ENCODE assay signal across 10 cellular contexts in the genomic region with DNA sequence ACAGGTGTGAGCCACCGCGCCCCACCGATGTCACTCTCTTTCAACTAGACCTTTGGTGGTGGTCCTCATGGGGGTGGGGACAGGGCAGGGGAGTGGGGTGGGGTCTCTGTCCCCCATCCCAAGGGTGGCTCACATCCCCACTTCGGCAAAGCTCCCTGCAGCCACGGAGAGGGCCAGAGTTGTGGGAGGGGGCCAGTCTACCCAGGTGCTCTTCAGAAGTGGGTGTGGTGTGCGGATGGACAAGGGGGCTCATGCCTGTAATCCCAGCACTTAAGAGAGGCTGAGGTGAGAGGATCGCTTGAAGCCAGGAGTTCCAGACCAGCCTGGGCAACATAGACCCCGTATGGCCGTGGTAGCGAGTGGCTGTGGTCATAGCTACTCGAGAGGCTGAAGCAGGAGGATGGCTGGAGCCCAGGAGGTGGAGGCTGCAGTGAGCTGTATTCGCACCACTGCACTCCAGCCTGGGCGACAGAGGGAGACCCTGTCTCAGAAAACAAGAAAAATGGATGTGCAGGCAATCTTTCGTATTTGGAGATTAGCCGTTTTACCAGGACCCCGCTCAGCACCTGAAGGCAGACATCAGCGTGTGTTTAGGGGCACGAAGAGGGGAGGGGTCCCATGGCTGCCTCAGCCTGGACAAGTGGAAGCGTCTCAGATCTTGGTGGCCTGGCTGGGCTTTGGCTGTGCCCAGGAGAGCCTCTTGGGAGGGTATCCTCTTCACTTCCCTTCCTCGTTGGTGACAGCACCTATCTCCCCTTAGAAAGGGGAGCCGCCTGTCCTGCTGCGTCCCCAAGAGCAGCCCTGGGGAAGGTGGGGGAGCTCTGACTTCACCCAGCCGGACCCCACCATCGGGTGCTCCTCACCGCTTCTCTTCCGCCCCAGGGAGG. TPM values are rescaled to one million over a fixed set of nuclear protein-coding genes. Genes with fewer than 3 reads are reported as not detected.
DNase-seq lines count a peak whose midpoint lies in the region; ATAC-seq and TF ChIP-seq lines count a peak whose summit lies in the region.
"Had no signal": no experiment of that assay in that cellular context is flagged by ENCODE, and none has a peak within 500 bp of the region (broad histone marks: within the 10 kb centered on the region; RNA-seq: fewer than 3 reads in every experiment).

No MANE protein-coding gene starts in this region.

- H3K4me3 ChIP-seq in A673 (ENCODE audit: low read depth, low read length, poor library complexity, severe bottlenecking) (peak overlapping the region; percentile 51), lower lobe of right lung (peak overlapping the region; percentile 49)

- H3K27ac Mint-ChIP-seq in activated T-helper 17 cell treated with anti-CD3 and anti-CD28 coated beads, Interleukin-2, amount 50 U/mL, for 72 hours = no peak overlapping the region

- H3K36me3 Mint-ChIP-seq in activated T-helper 17 cell treated with anti-CD3 and anti-CD28 coated beads, Interleukin-2, amount 50 U/mL, for 72 hours (ENCODE audit: low read depth) = peaks cover 20% of the 10 kb centered on the region

- H3K4me1 Mint-ChIP-seq in activated T-helper 17 cell treated with anti-CD3 and anti-CD28 coated beads, Interleukin-2, amount 50 U/mL, for 72 hours = peaks cover 7% of the 10 kb centered on the region

- H3K4me1 ChIP-seq in A673 (ENCODE audit: insufficient read depth, low read length, poor library complexity, severe bottlenecking) (peaks cover 28% of the 10 kb centered on the region), lower lobe of right lung (peaks cover 39% of the 10 kb centered on the region)

- H3K4me3 Mint-ChIP-seq in activated T-helper 17 cell treated with anti-CD3 and anti-CD28 coated beads, Interleukin-2, amount 50 U/mL, for 72 hours = peak overlapping the region; percentile 59

- no peak for ATAC-seq in activated T-helper 17 cell treated with anti-CD3 and anti-CD28 coated beads, Interleukin-2, amount 50 U/mL, for 72 hours (replicated peaks)
- ATAC-seq in lower lobe of right lung = no peak
- ATAC-seq in GM21737 (IDR thresholded peaks at IDR 0.05; ENCODE audit: unreplicated experiment) = no peak

- peaks cover 3% of the 10 kb centered on the region for H3K27me3 Mint-ChIP-seq in activated T-helper 17 cell treated with anti-CD3 and anti-CD28 coated beads, Interleukin-2, amount 50 U/mL, for 72 hours

- POLR2A ChIA-PET in A673 (lab: Charles Lee; ENCODE audit: low non-redundant PET) = no interaction called here

- intact Hi-C loops in A673 (cut with micrococcal nuclease; ENCODE audit: unreplicated experiment) = no loop called here
- intact Hi-C loops in lower lobe of right lung (cut with DNase I) = no loop called here

- peaks cover 11% of the 10 kb centered on the region for H3K36me3 ChIP-seq in A673 (ENCODE audit: insufficient read depth, low read length, poor library complexity, severe bottlenecking)
- H3K36me3 ChIP-seq in lower lobe of right lung = peaks cover 26% of the 10 kb centered on the region

- TF ChIP-seq CTCF in A673 (conservative IDR thresholded peaks at IDR 0.05; ENCODE audit: low read depth, low read length) = no peak
- TF ChIP-seq CTCF in GM10266 (IDR thresholded peaks at IDR 0.05; ENCODE audit: control insufficient read depth, insufficient read depth, low read depth, missing control alignments) = no peak
- TF ChIP-seq CTCF in lower lobe of right lung (IDR thresholded peaks at IDR 0.05) = no peak

- H3K9me3 ChIP-seq in A673 (ENCODE audit: low read depth, low read length, poor library complexity, severe bottlenecking) (no peaks in the 10 kb centered on the region), lower lobe of right lung (no peaks in the 10 kb centered on the region)

- CTCF ChIA-PET in A673 (lab: Charles Lee) = no interaction called here

- DNase-seq in A673 (ENCODE audit: low spot score) (no peak), GM10266 (ENCODE audit: extremely low spot score) (peak; percentile 42), lower lobe of right lung (no peak), COLO668 (lab: John Stamatoyannopoulos, UW; ENCODE audit: unreplicated experiment) (no peak), pons (ENCODE audit: low spot score) (no peak), NCI-H524 (lab: John Stamatoyannopoulos, UW) (no peak)
- DNase-seq: activated CD4-positive, alpha-beta T cell treated with anti-CD3 and anti-CD28 coated beads for 4 hours; NCI-H2029 treated with DMSO at 0.1 percent for 48 hours had no signal

- H3K9me3 Mint-ChIP-seq in activated T-helper 17 cell treated with anti-CD3 and anti-CD28 coated beads, Interleukin-2, amount 50 U/mL, for 72 hours = no peaks in the 10 kb centered on the region

- H3K27me3 ChIP-seq in A673 (replicated peaks; ENCODE audit: insufficient read depth, low read depth, low read length, poor library complexity) (peaks cover 12% of the 10 kb centered on the region), lower lobe of right lung (ENCODE audit: low read depth) (peaks cover 45% of the 10 kb centered on the region)

- H3K27ac ChIP-seq in A673 (ENCODE audit: low read depth, low read length, poor library complexity, severe bottlenecking) (no peak overlapping the region), lower lobe of right lung (no peak overlapping the region)

- BruUV-seq in A673 (replicated peaks; lab: Mats Ljungman, UMichigan) = no TSS peak

RNA-seq across cellular contexts. Expression of gene TGFBR3L, which starts 0.9 kb away (rescaled TPM):
- 1.4 and 1.6 TPM in 2 replicates for total RNA-seq in A673 (2021)
- 1 to 10 TPM; 3.7 to 7.6 TPM for total RNA-seq in activated T-helper 17 cell treated with anti-CD3 and anti-CD28 coated beads, Interleukin-2, amount 50 U/mL, for 72 hours
- 2.1 TPM for total RNA-seq in lower lobe of right lung

RNA-seq across cellular contexts. Expression of gene SNAPC2, which starts 4.6 kb away (rescaled TPM):
- total RNA-seq in A673 (2021) (30.2 and 34.4 TPM in 2 replicates), lower lobe of right lung (17.6 TPM)
- total RNA-seq in activated T-helper 17 cell treated with anti-CD3 and anti-CD28 coated beads, Interleukin-2, amount 50 U/mL, for 72 hours = 10 to 100 TPM; 16.4 to 20.9 TPM

RNA-seq across cellular contexts. Expression of gene CTXN1, which starts 10.4 kb away (rescaled TPM):
- 71.7 and 85.5 TPM in 2 replicates for total RNA-seq in A673 (2021)
- under 1 TPM in 1 of 2 donors, not detected in 1; 0.19 TPM for total RNA-seq in activated T-helper 17 cell treated with anti-CD3 and anti-CD28 coated beads, Interleukin-2, amount 50 U/mL, for 72 hours
- 5.8 TPM for total RNA-seq in lower lobe of right lung

RNA-seq across cellular contexts. Expression of gene MAP2K7, which starts 11.8 kb away (rescaled TPM):
- total RNA-seq in A673 (2021) = 46.1 and 46.7 TPM in 2 replicates
- 10 to 100 TPM; 39.0 to 46.3 TPM for total RNA-seq in activated T-helper 17 cell treated with anti-CD3 and anti-CD28 coated beads, Interleukin-2, amount 50 U/mL, for 72 hours
- 38.6 TPM for total RNA-seq in lower lobe of right lung

RNA-seq across cellular contexts. Expression of gene LRRC8E, which starts 27.2 kb away (rescaled TPM):
- total RNA-seq in A673 (2021) (0.77 and 0.79 TPM in 2 replicates), lower lobe of right lung (6.6 TPM)
- total RNA-seq in activated T-helper 17 cell treated with anti-CD3 and anti-CD28 coated beads, Interleukin-2, amount 50 U/mL, for 72 hours = not detected

Comparison
In these comparisons a context has a peak if more than half of its experiments do, and no peak if none do; other contexts are left out.
1. RNA of gene CTXN1, which starts 10.4 kb away (total RNA-seq): 71.7 to 85.5 TPM in A673; 5.8 TPM in lower lobe of right lung (single experiment) and 0.19 TPM in activated T-helper 17 cell treated with anti-CD3 and anti-CD28 coated beads, Interleukin-2, amount 50 U/mL, for 72 hours; every median in the first group is over 10 times any median in the second.